Comparison of ENCODE assay signal across 2 cellular contexts in the genomic region with DNA sequence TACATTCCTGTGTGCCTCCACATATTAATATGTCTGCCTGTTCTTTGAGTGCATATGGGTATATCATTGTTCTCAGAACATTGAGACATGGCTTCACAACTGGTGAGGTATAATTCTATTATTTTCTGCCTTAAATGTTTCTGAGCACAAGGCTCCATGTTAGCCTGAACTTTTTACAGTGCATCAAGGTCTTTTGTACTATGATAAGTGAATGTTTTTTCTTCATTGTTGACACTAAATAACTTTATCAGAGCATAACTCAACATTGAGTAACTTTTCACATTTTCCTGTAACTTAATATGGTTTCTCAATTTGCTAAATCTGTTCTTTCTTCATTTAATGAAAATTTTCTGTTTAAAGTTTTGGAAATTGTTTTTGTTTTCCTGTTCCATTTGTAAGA.
TF ChIP-seq lines count a peak whose summit lies in the region.

No MANE protein-coding gene starts in this region.

TF ChIP-seq in GM12878, 131 proteins besides CTCF, POLR2A, EP300 and RAD21:
- TF ChIP-seq MYB (IDR thresholded peaks at IDR 0.05; ENCODE audit: borderline replicate concordance, low read depth, low read length) (no peak), TCF7 (IDR thresholded peaks at IDR 0.05; ENCODE audit: borderline replicate concordance) (no peak), NR2C2 (IDR thresholded peaks at IDR 0.05; ENCODE audit: borderline replicate concordance, control insufficient read depth, insufficient read length, low read depth) (no peak), ETV6 (conservative IDR thresholded peaks at IDR 0.05 in 1 of 2, IDR thresholded peaks at IDR 0.05 in 1 of 2; ENCODE audit: borderline replicate concordance in 1 of 2, low read depth in 1 of 2) (no peak), CEBPZ (IDR thresholded peaks at IDR 0.05; ENCODE audit: low read depth, low read length) (no peak), TARDBP (IDR thresholded peaks at IDR 0.05; ENCODE audit: borderline replicate concordance) (no peak), TCF3 (IDR thresholded peaks at IDR 0.05; ENCODE audit: borderline replicate concordance, insufficient read depth, low read depth, low read length) (no peak)

TF ChIP-seq in K562, 482 proteins besides CTCF, POLR2A, EP300 and RAD21:
- TF ChIP-seq MCM2 (IDR thresholded peaks at IDR 0.05; ENCODE audit: low read depth) (no peak), TRIM28 (IDR thresholded peaks at IDR 0.05) (no peak), MNT (conservative IDR thresholded peaks at IDR 0.05) (no peak), ZNF239 (CRISPR knock-in tag; IDR thresholded peaks at IDR 0.05) (no peak), ZFPM2 (CRISPR knock-in tag; IDR thresholded peaks at IDR 0.05) (no peak), RBM14 (IDR thresholded peaks at IDR 0.05; ENCODE audit: borderline replicate concordance, insufficient read depth, low read depth, low read length) (no peak), HMG20A (CRISPR knock-in tag; conservative IDR thresholded peaks at IDR 0.05) (no peak), PML (IDR thresholded peaks at IDR 0.05; ENCODE audit: low read length) (no peak), CBX2 (IDR thresholded peaks at IDR 0.05; ENCODE audit: insufficient read depth, low read length, poor library complexity, severe bottlenecking) (no peak), RBM25 (IDR thresholded peaks at IDR 0.05; ENCODE audit: low read depth, low read length, severe bottlenecking) (no peak), CBFB (CRISPR knock-in tag; IDR thresholded peaks at IDR 0.05) (no peak), PTRF (tag; IDR thresholded peaks at IDR 0.05) (no peak), CGGBP1 (CRISPR knock-in tag; IDR thresholded peaks at IDR 0.05) (no peak), GABPB1 (CRISPR knock-in tag; IDR thresholded peaks at IDR 0.05) (no peak)
- TF ChIP-seq, protein P1, sequence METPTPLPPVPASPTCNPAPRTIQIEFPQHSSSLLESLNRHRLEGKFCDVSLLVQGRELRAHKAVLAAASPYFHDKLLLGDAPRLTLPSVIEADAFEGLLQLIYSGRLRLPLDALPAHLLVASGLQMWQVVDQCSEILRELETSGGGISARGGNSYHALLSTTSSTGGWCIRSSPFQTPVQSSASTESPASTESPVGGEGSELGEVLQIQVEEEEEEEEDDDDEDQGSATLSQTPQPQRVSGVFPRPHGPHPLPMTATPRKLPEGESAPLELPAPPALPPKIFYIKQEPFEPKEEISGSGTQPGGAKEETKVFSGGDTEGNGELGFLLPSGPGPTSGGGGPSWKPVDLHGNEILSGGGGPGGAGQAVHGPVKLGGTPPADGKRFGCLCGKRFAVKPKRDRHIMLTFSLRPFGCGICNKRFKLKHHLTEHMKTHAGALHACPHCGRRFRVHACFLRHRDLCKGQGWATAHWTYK (CRISPR knock-in tag; IDR thresholded peaks at IDR 0.05): no peak
